Comparison of ENCODE assay signal across 8 cellular contexts in the genomic region with DNA sequence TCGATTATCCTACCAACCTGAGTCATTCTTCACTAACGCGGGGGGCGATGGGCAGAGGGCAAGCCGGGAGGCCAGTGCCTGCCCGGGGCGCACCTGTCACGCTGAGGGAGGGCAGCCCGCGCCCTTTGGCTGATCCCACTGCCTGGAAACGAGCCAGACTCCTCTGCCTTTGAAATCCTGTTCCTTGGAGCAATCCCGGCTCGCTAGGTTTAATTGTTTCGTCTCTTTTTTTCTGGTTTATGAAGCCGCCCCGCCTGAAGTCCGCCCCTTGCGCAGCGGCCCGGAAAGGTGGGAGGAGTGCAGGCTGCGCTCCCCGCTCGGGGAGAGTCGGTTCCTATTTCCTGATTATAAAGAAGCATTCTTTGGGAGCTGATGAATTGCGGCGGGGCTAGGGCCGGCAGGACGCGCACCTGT.
DNase-seq lines count a peak whose midpoint lies in the region; ATAC-seq and TF ChIP-seq lines count a peak whose summit lies in the region.

No MANE protein-coding gene starts in this region.

- peak; percentile 13 to 39 for ATAC-seq in activated naive CD4-positive, alpha-beta T cell treated with anti-CD3 and anti-CD28 coated beads, Interleukin-2, amount 50 U/mL, for 72 hours

- peaks cover 16% of the 10 kb centered on the region for H3K4me1 ChIP-seq in suprapubic skin

- H3K27ac Mint-ChIP-seq in activated naive CD4-positive, alpha-beta T cell treated with anti-CD3 and anti-CD28 coated beads, Interleukin-2, amount 50 U/mL, for 72 hours = peak overlapping the region; percentile 89 to 98

- H3K27me3 ChIP-seq in suprapubic skin = no peaks in the 10 kb centered on the region

- no peak for TF ChIP-seq CTCF in suprapubic skin (IDR thresholded peaks at IDR 0.05)

- peak overlapping the region; percentile 32 for H3K4me3 ChIP-seq in suprapubic skin

- peak; percentile 24 for DNase-seq in stimulated activated CD4-positive, alpha-beta T cell treated with anti-CD3 and anti-CD28 coated beads, Interleukin-12 subunit alpha, Interleukin-12 subunit beta, amount 100 ng/mL, for 4 hours
- DNase-seq in stimulated activated CD4-positive, alpha-beta T cell treated with anti-CD3 and anti-CD28 coated beads, Interleukin-4, amount 100 ng/mL, for 24 hours = no peak
- DNase-seq in NCI-H2171 (lab: John Stamatoyannopoulos, UW) (peak; percentile 80), kidney tubule cell (ENCODE audit: low spot score) (peak; percentile 83), suprapubic skin (ENCODE audit: low spot score in 2 of 2) (no peak), cerebellar nuclear complex (lab: John Stamatoyannopoulos, UW) (no peak), HUDEP-2 (lab: John Stamatoyannopoulos, UW; ENCODE audit: unreplicated experiment in 76 of 76) (no peak)
- DNase-seq in activated naive CD4-positive, alpha-beta T cell treated with anti-CD3 and anti-CD28 coated beads, Interleukin-2, amount 50 U/mL, for 72 hours (ENCODE audit: low spot score in 2 of 2) = peak; percentile 9 to 56

- H3K9me3 ChIP-seq in suprapubic skin = no peaks in the 10 kb centered on the region

- H3K36me3 ChIP-seq in suprapubic skin = no peaks in the 10 kb centered on the region

- 13% methylated on average over 18 of the region's 29 CpGs for WGBS in suprapubic skin

- no peak for TF ChIP-seq EP300 in suprapubic skin (IDR thresholded peaks at IDR 0.05)

- peaks cover 0 to 11% of the 10 kb centered on the region in 2 donors for H3K36me3 Mint-ChIP-seq in activated naive CD4-positive, alpha-beta T cell treated with anti-CD3 and anti-CD28 coated beads, Interleukin-2, amount 50 U/mL, for 72 hours

- H3K9me3 Mint-ChIP-seq in activated naive CD4-positive, alpha-beta T cell treated with anti-CD3 and anti-CD28 coated beads, Interleukin-2, amount 50 U/mL, for 72 hours = peaks cover 10 to 17% of the 10 kb centered on the region in 2 donors

- H3K27ac ChIP-seq in suprapubic skin = no peak overlapping the region

- TF ChIP-seq POLR2A in suprapubic skin (IDR thresholded peaks at IDR 0.05) = no peak

Comparison
In these comparisons a context has a peak if more than half of its experiments do, and no peak if none do; other contexts are left out.
1. DNase-seq: peak in stimulated activated CD4-positive, alpha-beta T cell treated with anti-CD3 and anti-CD28 coated beads, Interleukin-12 subunit alpha, Interleukin-12 subunit beta, amount 100 ng/mL, for 4 hours (single experiment), NCI-H2171 (single experiment), activated naive CD4-positive, alpha-beta T cell treated with anti-CD3 and anti-CD28 coated beads, Interleukin-2, amount 50 U/mL, for 72 hours (2 of 2) and kidney tubule cell (single experiment); none in stimulated activated CD4-positive, alpha-beta T cell treated with anti-CD3 and anti-CD28 coated beads, Interleukin-4, amount 100 ng/mL, for 24 hours (single experiment), suprapubic skin (0 of 2), cerebellar nuclear complex (0 of 2) and HUDEP-2 (0 of 76).